22 cellular contexts compared by ENCODE assay signal in genomic region chr2:31322376-31322775, GRCh38.
DNase-seq lines count a peak whose midpoint lies in the region; ATAC-seq and TF ChIP-seq lines count a peak whose summit lies in the region.
"Had no signal": no experiment of that assay in that cellular context is flagged by ENCODE, and none has a peak within 500 bp of the region (broad histone marks: within the 10 kb centered on the region; RNA-seq: fewer than 3 reads in every experiment).

No MANE protein-coding gene starts in this region.

- DNase-seq in EH (ENCODE audit: low read depth) (peak; percentile 78), T-cell (no peak), fibroblast of the aortic adventitia (ENCODE audit: low read depth) (peak; percentile 51), psoas muscle (no peak), left lung (no peak)
- DNase-seq: activated naive CD4-positive, alpha-beta T cell; COR-L47; endodermal cell; GF-D8; NCI-H1092 treated with DMSO at 0.1 percent for 48 hours; NCI-H748 treated with DMSO at 0.1 percent for 48 hours; Peyer's patch; stimulated activated CD4-positive, alpha-beta T cell treated with anti-CD3 and anti-CD28 coated beads, Interleukin-4, amount 100 ng/mL, for 24 hours; SW 1271; trophoblast cell; WERI-Rb-1 had no signal

- POLR2A ChIA-PET in T-cell (lab: Charles Lee) = no interaction called here

- intact Hi-C loops in psoas muscle (cut with DNase I) (no loop called here), left lung (cut with DNase I) (no loop called here)

- H3K4me1 Mint-ChIP-seq in T-cell = peaks cover 61 to 66% (median 64%) of the 10 kb centered on the region in 3 donors

- H3K4me3 ChIP-seq in fibroblast of the aortic adventitia (ENCODE audit: low read depth, low read length) (no peak overlapping the region), psoas muscle (no peak overlapping the region), left lung (no peak overlapping the region)
- H3K4me3 ChIP-seq: cardiac muscle cell, Peyer's patch had no signal

- ATAC-seq in T-cell (replicated peaks in 1 of 4) = no peak
- peak in 3 of 4 donors; percentile 45 to 82 (median 65) for ATAC-seq in psoas muscle
- ATAC-seq in GM19035 (IDR thresholded peaks at IDR 0.05; ENCODE audit: unreplicated experiment) = no peak
- ATAC-seq in HG03045 (IDR thresholded peaks at IDR 0.05; ENCODE audit: unreplicated experiment) = no peak
- ATAC-seq in HG03520 (IDR thresholded peaks at IDR 0.05; ENCODE audit: unreplicated experiment) = no peak
- no peak for ATAC-seq in left lung
- ATAC-seq: HCT116 had no signal

- peak overlapping the region; percentile 79 to 80 for H3K27ac Mint-ChIP-seq in T-cell
- H3K27ac Mint-ChIP-seq: endodermal cell had no signal

- H3K4me1 ChIP-seq in psoas muscle (peaks cover 10% of the 10 kb centered on the region), left lung (peaks cover 12 to 49% of the 10 kb centered on the region in 2 donors)

- H3K4me3 Mint-ChIP-seq in T-cell = no peak overlapping the region
- H3K4me3 Mint-ChIP-seq: endodermal cell, IgD-negative memory B cell had no signal

- TF ChIP-seq CTCF in fibroblast of the aortic adventitia (IDR thresholded peaks at IDR 0.05; ENCODE audit: insufficient read depth, low read length) (no peak), psoas muscle (IDR thresholded peaks at IDR 0.05) (no peak), left lung (IDR thresholded peaks at IDR 0.05) (no peak)

- H3K9me3 ChIP-seq in psoas muscle (no peaks in the 10 kb centered on the region), left lung (no peaks in the 10 kb centered on the region)
- H3K9me3 ChIP-seq: Peyer's patch had no signal

- no peaks in the 10 kb centered on the region for H3K27me3 Mint-ChIP-seq in T-cell
- H3K27me3 Mint-ChIP-seq: IgD-negative memory B cell had no signal

- H3K9me3 Mint-ChIP-seq in T-cell = no peaks in the 10 kb centered on the region
- H3K9me3 Mint-ChIP-seq: endodermal cell had no signal

- H3K27me3 ChIP-seq in psoas muscle (ENCODE audit: insufficient read depth in 3 of 3, low read length in 2 of 3) (no peaks in the 10 kb centered on the region), left lung (no peaks in the 10 kb centered on the region)
- H3K27me3 ChIP-seq: cardiac muscle cell, Peyer's patch had no signal

- CTCF ChIA-PET in T-cell (lab: Charles Lee) = interaction anchor here (0.6 to 1.7 kb wide), 3 partner anchors 11 to 815 kb away, joined by 3 to 6 read pairs (median 6); no protein-coding TSS in a partner anchor

- 27 to 42% (median 31%) methylated on average over 1 of the region's 1 CpG for WGBS in psoas muscle, 3 donors

- H3K36me3 ChIP-seq in psoas muscle (ENCODE audit: insufficient read depth in 1 of 2, low read depth in 1 of 2) (no peaks in the 10 kb centered on the region), left lung (no peaks in the 10 kb centered on the region)
- H3K36me3 ChIP-seq: cardiac muscle cell, Peyer's patch, WERI-Rb-1 had no signal

- no peaks in the 10 kb centered on the region for H3K36me3 Mint-ChIP-seq in T-cell
- H3K36me3 Mint-ChIP-seq: IgD-negative memory B cell had no signal

- H3K27ac ChIP-seq in psoas muscle (no peak overlapping the region), left lung (no peak overlapping the region)
- H3K27ac ChIP-seq: cardiac muscle cell, Peyer's patch, WERI-Rb-1 had no signal

Comparison
In these comparisons a context has a peak if more than half of its experiments do, and no peak if none do; other contexts are left out.
1. DNase-seq: peak in EH (single experiment) and fibroblast of the aortic adventitia (single experiment); none in T-cell (0 of 34), psoas muscle (0 of 2) and left lung (0 of 2).
2. ATAC-seq: peak in psoas muscle (3 of 4); none in T-cell (0 of 4), GM19035 (single experiment), HG03045 (single experiment), HG03520 (single experiment) and left lung (single experiment).